In genomic region chr7:65750511-65751344, GRCh38 we compare ENCODE assay signal across 8 cellular contexts.
DNase-seq lines count a peak whose midpoint lies in the region; ATAC-seq and TF ChIP-seq lines count a peak whose summit lies in the region.

No MANE protein-coding gene starts in this region.

- peaks cover 8% of the 10 kb centered on the region; the same call in 1 of the 2 replicates for H3K4me1 ChIP-seq in PC-3 (ENCODE audit: insufficient read depth, low read length)
- H3K4me1 ChIP-seq in esophagus (ENCODE audit: control insufficient read depth in 2 of 2, insufficient read depth in 2 of 2, low read length in 1 of 2): peaks cover 0 to 2% of the 10 kb centered on the region in 2 donors
- peaks cover 31% of the 10 kb centered on the region for H3K4me1 ChIP-seq in muscle layer of colon (ENCODE audit: insufficient read depth, low read length)

- H3K9me2 ChIP-seq in PC-3 (replicated peaks; ENCODE audit: low read length): no peaks in the 10 kb centered on the region

- H3K4me2 ChIP-seq in PC-3 (ENCODE audit: low read length): peak overlapping the region; percentile 92

- H3K27ac Mint-ChIP-seq in activated T-cell treated with anti-CD3 and anti-CD28 coated beads, Interleukin-2, amount 50 U/mL, for 24 hours: peak overlapping the region; percentile 94

- peak overlapping the region; percentile 96 for H3K4me3 Mint-ChIP-seq in activated T-cell treated with anti-CD3 and anti-CD28 coated beads, Interleukin-2, amount 50 U/mL, for 24 hours

- H3K36me3 ChIP-seq in PC-3 (ENCODE audit: low read depth, low read length) (no peaks in the 10 kb centered on the region; the same call in 1 of the 2 replicates), esophagus (ENCODE audit: control insufficient read depth in 2 of 2, insufficient read depth in 2 of 2, low read length in 1 of 2) (no peaks in the 10 kb centered on the region), muscle layer of colon (ENCODE audit: insufficient read depth, low read length) (peaks cover 6% of the 10 kb centered on the region)

- H2AFZ ChIP-seq in PC-3 (ENCODE audit: low read length): peak overlapping the region; percentile 100

- TF ChIP-seq CTCF in PC-3 (conservative IDR thresholded peaks at IDR 0.05; ENCODE audit: low read depth, low read length): no peak

- in situ Hi-C loops in KBM-7 (cut with MboI; ENCODE audit: low pct_unique_long_range_greater_than_20kb, low sequenced_read_pairs): no loop called here

- ATAC-seq in GM21737 (IDR thresholded peaks at IDR 0.05; ENCODE audit: unreplicated experiment) (peak; percentile 96), PC-3 (peak; percentile 99)

- POLR2A ChIA-PET in PC-3 (lab: Charles Lee; ENCODE audit: unreplicated experiment): interaction anchor here (0.5 to 0.7 kb wide), 5 partner anchors 9 to 1551 kb away, joined by 3 to 15 read pairs (median 9); no protein-coding TSS in a partner anchor

- no peaks in the 10 kb centered on the region for H3K27me3 ChIP-seq in PC-3 (ENCODE audit: low read length)
- H3K27me3 ChIP-seq in esophagus (ENCODE audit: control insufficient read depth in 1 of 2, insufficient read depth in 2 of 2, low read length in 2 of 2): no peaks in the 10 kb centered on the region
- H3K27me3 ChIP-seq in muscle layer of colon (ENCODE audit: control insufficient read depth in 1 of 2, insufficient read depth in 2 of 2, low read length in 2 of 2): no peaks in the 10 kb centered on the region

- H3K4me1 Mint-ChIP-seq in activated T-cell treated with anti-CD3 and anti-CD28 coated beads, Interleukin-2, amount 50 U/mL, for 24 hours (ENCODE audit: low read depth): peaks cover 34% of the 10 kb centered on the region

- H3K27me3 Mint-ChIP-seq in activated T-cell treated with anti-CD3 and anti-CD28 coated beads, Interleukin-2, amount 50 U/mL, for 24 hours: no peaks in the 10 kb centered on the region

- DNase-seq in DMS79 (lab: John Stamatoyannopoulos, UW): peak; percentile 83
- peak; percentile 91 for DNase-seq in KBM-7
- peak; percentile 91 for DNase-seq in PC-3
- DNase-seq in activated T-cell treated with anti-CD3 and anti-CD28 coated beads, Interleukin-2, amount 50 U/mL, for 24 hours: peak; percentile 92
- peak; percentile 72 to 79 for DNase-seq in stimulated activated CD8-positive, alpha-beta memory T cell treated with anti-CD3 and anti-CD28 coated beads, Interleukin-7, amount 100 ng/mL, for 1 hour (ENCODE audit: low read depth in 2 of 2)

- 0% methylated on average over 63 to 69 of the region's 69 CpGs for WGBS in esophagus, 2 donors

- no peaks in the 10 kb centered on the region for H4K20me1 ChIP-seq in PC-3 (ENCODE audit: low read length)

- peaks cover 51% of the 10 kb centered on the region for H3K79me2 ChIP-seq in PC-3 (ENCODE audit: low read length)

- H3K4me3 ChIP-seq in PC-3 (ENCODE audit: low read length) (peak overlapping the region; percentile 90), esophagus (ENCODE audit: low read depth in 1 of 2, low read length in 2 of 2) (peak overlapping the region; percentile 82 to 95), muscle layer of colon (ENCODE audit: low read depth in 1 of 2, low read length in 2 of 2) (peak overlapping the region; percentile 83 to 98)

- no peaks in the 10 kb centered on the region for H3F3A ChIP-seq in PC-3 (ENCODE audit: low read length, unreplicated experiment)

- H3K9me3 ChIP-seq in PC-3 (ENCODE audit: low read length): no peaks in the 10 kb centered on the region
- H3K9me3 ChIP-seq in esophagus (ENCODE audit: control insufficient read depth in 2 of 2, insufficient read depth in 1 of 2, low read depth in 1 of 2, low read length in 1 of 2): peaks cover 0 to 2% of the 10 kb centered on the region in 2 donors
- no peaks in the 10 kb centered on the region for H3K9me3 ChIP-seq in muscle layer of colon (ENCODE audit: low read length)

- H3K27ac ChIP-seq in PC-3 (ENCODE audit: low read length) (peak overlapping the region; percentile 40), esophagus (ENCODE audit: low read depth in 2 of 2, low read length in 1 of 2) (peak overlapping the region; percentile 93 to 95), muscle layer of colon (ENCODE audit: low read depth, low read length) (peak overlapping the region; percentile 98)

- CTCF ChIA-PET in PC-3 (lab: Charles Lee): interaction anchor here (0.6 kb wide), 1 partner anchor 231 kb away, joined by 5 read pairs; no protein-coding TSS in a partner anchor

- no peaks in the 10 kb centered on the region for H3K9me3 Mint-ChIP-seq in activated T-cell treated with anti-CD3 and anti-CD28 coated beads, Interleukin-2, amount 50 U/mL, for 24 hours

- H3K36me3 Mint-ChIP-seq in activated T-cell treated with anti-CD3 and anti-CD28 coated beads, Interleukin-2, amount 50 U/mL, for 24 hours (ENCODE audit: low read depth): peaks cover 54% of the 10 kb centered on the region

- TSS peak; percentile 60 for BruUV-seq in PC-3 (replicated peaks; lab: Mats Ljungman, UMichigan)

- intact Hi-C loops in PC-3 (cut with micrococcal nuclease): loop anchor here (5.0 kb wide), 1 partner anchor 122 kb away; the partner anchor contains the start of gene VKORC1L1

- H3K9ac ChIP-seq in PC-3 (ENCODE audit: low read length) (peak overlapping the region; percentile 81), muscle layer of colon (ENCODE audit: low read length) (peak overlapping the region; percentile 87)

Comparison
In these comparisons a context has a peak if more than half of its experiments do, and no peak if none do; other contexts are left out.
1. Peak in every context shown above with its lines: DNase-seq, ATAC-seq, H3K4me3 ChIP-seq and H3K27ac ChIP-seq.
2. H3K27ac ChIP-seq: peak in every context shown above with its lines; median percentile 98 in muscle layer of colon; 94 in esophagus; 40 in PC-3.